Comparison of ENCODE assay signal across 19 cellular contexts in the genomic region with DNA sequence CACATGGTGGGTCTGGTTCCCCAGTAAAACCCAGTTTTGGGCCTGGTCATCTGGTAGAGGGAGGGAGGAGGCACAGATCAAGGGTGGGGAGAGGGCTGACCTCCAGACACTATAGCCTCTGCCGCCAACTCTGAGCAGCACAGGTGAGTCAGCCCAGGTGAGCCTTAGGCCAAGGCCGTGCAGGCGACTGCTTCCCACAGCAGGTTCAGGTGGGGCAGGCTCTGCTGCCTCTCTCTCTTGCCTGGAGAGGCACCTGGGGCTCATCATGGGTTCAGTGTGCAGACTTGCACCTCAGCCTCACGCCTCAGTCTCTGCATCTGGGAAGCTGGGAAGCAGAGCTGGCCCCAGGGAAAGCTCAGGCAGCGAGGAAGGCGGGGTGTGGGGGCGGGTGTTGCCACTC. TPM values are rescaled to one million over a fixed set of nuclear protein-coding genes. Genes with fewer than 3 reads are reported as not detected.
"Had no signal": no experiment of that assay in that cellular context is flagged by ENCODE, and none has a peak within 500 bp of the region (broad histone marks: within the 10 kb centered on the region; RNA-seq: fewer than 3 reads in every experiment).

No MANE protein-coding gene starts in this region.

- H3K9me3 ChIP-seq: suprapubic skin had no signal

- H3K4me3 ChIP-seq: skin epidermis, suprapubic skin had no signal

- FAIRE-seq: astrocyte, colon, islet of Langerhans had no signal

- ATAC-seq: left lobe of liver; naive thymus-derived CD4-positive, alpha-beta T cell; stimulated activated naive CD8-positive, alpha-beta T cell treated with anti-CD3 and anti-CD28 coated beads, Interleukin-15, Interleukin-2, amounts not matched to agents 100 U/mL and 50 U/mL, for 24 hours; T-cell had no signal

- H3K27me3 ChIP-seq: suprapubic skin had no signal

- H3K27ac ChIP-seq: skin epidermis, suprapubic skin had no signal

- DNase-seq: activated CD4-positive, alpha-beta T cell treated with anti-CD3 and anti-CD28 coated beads, Interleukin-2, amount 50 U/mL, for 4 hours; activated CD4-positive, CD25-positive, alpha-beta regulatory T cell treated with anti-CD3 and anti-CD28 coated beads, Interleukin-2, amount 50 U/mL, for 72 hours; activated naive CD4-positive, alpha-beta T cell treated with anti-CD3 and anti-CD28 coated beads, Interleukin-2, amount 50 U/mL, for 16 hours; caudate nucleus; foreskin melanocyte; naive thymus-derived CD4-positive, alpha-beta T cell; stimulated activated CD4-positive, alpha-beta T cell treated with anti-CD3 and anti-CD28 coated beads, Interleukin-4, amount 100 ng/mL, for 4 hours; stimulated activated CD8-positive, alpha-beta memory T cell treated with anti-CD3 and anti-CD28 coated beads, Interleukin-4, amount 100 ng/mL, for 48 hours; stimulated activated naive CD8-positive, alpha-beta T cell treated with anti-CD3 and anti-CD28 coated beads, Interleukin-15, Interleukin-2, amounts not matched to agents 100 U/mL and 50 U/mL, for 24 hours; T-cell; T-helper 9 cell; trophoblast cell had no signal

- H3K36me3 ChIP-seq: suprapubic skin had no signal

RNA-seq across cellular contexts. Expression of a gene that starts 37.8 kb away (rescaled TPM):
- total RNA-seq: activated T-helper 2 cell treated with anti-CD3 and anti-CD28 coated beads, Interferon-gamma antibody, Interleukin-2, Interleukin-4, amounts not matched to agents 10 μg/mL and 5 μg/mL and 100 μg/mL, durations not matched to agents 14 hours and 24 hours and 36 hours had no signal
- polyA plus RNA-seq: naive thymus-derived CD4-positive, alpha-beta T cell had no signal
